1 cellular context compared by ENCODE assay signal in the genomic region with DNA sequence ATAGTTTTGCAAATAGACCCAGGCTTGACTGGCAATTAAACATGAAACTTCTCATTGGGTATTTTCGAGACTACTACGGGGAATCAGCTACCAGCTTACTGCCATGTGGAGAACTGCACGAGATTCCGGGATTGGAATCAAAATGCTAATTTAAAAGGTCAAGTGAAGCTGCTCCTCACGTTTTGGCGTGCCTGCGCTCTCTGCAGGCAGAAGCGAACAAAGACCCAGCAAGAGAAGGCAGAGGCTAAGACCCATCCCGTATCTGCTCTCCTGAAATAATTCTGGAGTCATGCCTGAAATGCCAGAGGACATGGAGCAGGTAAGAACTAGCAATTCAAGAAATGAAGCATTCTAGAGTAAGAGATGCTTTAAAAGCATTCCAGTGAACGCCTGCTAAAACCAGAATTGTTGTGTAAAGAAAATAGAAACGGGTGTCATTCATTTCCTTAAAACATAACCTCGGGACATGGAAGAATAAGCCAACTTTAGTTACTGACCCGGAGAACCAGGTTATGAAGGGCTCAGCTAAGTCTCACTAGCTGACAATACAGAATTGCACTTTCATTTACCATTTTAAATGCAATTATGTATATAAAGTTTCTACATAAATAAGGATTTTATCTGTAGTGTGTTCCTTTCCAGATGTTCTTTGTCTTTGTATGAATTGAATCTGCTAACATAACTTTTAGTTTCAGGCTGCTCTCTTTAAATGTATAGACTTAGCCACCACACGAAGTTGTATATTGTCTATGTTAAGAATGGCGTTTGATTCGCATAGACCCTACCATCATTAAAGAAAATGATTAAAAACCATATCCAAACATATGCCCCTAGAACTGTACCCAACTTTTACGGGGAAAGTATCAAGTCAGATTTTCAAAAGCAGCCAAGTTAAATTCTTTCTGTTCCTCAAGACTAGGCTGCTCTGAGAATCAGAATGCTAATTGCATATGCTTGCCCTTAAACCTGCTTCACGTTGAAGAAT.
TF ChIP-seq lines count a peak whose summit lies in the region.

No MANE protein-coding gene starts in this region.

TF ChIP-seq in endothelial cell of umbilical vein, 7 proteins besides CTCF, POLR2A, EP300 and RAD21:
- TF ChIP-seq EZH2 (IDR thresholded peaks at IDR 0.05; ENCODE audit: borderline replicate concordance, low read depth, low read length, severe bottlenecking) (no peak), POLR2AphosphoS5 (IDR thresholded peaks at IDR 0.05; ENCODE audit: insufficient read depth, low read depth, low read length) (peak; percentile 34)
TF ChIP-seq in endothelial cell of umbilical vein: peak in this region for 1.
